In the genomic region with DNA sequence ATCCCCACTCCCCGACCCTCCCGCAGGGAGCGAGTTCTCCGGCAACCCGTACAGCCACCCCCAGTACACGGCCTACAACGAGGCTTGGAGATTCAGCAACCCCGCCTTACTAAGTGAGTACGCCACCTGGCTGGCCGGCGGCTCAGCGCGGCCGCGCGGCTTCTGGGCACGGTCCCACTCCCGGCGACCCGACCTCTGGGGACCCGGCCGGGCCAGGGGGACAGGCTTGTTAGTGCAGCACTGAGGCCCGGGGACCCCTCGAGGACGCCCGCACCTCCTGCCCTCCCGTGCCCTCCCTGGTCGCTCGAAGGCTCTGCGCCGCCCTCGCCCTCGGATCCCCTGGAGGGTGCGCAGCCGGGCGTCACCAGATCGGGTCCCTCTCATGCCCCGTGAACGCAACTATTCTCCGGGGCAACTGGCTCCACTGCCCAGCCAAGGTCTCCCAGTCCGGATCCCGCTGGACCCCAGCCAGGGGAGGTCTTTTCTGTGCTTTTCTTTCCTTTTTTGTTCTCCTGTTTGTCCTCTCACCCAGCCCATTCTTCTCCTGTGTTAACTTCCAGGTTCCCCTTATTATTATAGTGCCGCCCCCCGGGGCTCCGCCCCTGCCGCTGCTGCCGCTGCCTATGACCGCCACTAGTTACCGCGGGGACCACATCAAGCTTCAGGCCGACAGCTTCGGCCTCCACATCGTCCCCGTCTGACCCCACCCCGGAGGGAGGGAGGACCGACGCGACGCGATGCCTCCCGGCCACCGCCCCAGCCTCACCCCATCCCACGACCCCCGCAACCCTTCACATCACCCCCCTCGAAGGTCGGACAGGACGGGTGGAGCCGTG, we compare ENCODE assay signal across 8 cellular contexts.
DNase-seq lines count a peak whose midpoint lies in the region; ATAC-seq and TF ChIP-seq lines count a peak whose summit lies in the region.

No MANE protein-coding gene starts in this region.

- H3K9me2 ChIP-seq in SU-DHL-6 (replicated peaks; ENCODE audit: insufficient read depth, low read length): no peaks in the 10 kb centered on the region

- peaks cover 96% of the 10 kb centered on the region for H3K27me3 Mint-ChIP-seq in dendritic cell treated with granulocyte-macrophage colony-stimulating factor and Interleukin-4, amounts not matched to agents 40 ng/mL and 50 ng/mL, for 4 days

- H3K4me3 ChIP-seq in SU-DHL-6 (ENCODE audit: insufficient read depth, low read length, poor library complexity, severe bottlenecking) (peak overlapping the region; percentile 33), mucosa of rectum (ENCODE audit: low read length in 2 of 2) (peak overlapping the region; percentile 51 to 59)

- H3K79me2 ChIP-seq in SU-DHL-6 (ENCODE audit: insufficient read depth, low read length): no peaks in the 10 kb centered on the region

- H3K4me3 Mint-ChIP-seq in dendritic cell treated with granulocyte-macrophage colony-stimulating factor and Interleukin-4, amounts not matched to agents 40 ng/mL and 50 ng/mL, for 4 days: peak overlapping the region; percentile 48

- H3K9me3 ChIP-seq in SU-DHL-6 (ENCODE audit: insufficient read depth, low read length) (no peaks in the 10 kb centered on the region), mucosa of rectum (ENCODE audit: control insufficient read depth in 2 of 2, low read length in 2 of 2) (no peaks in the 10 kb centered on the region)

- no peaks in the 10 kb centered on the region for H3K36me3 Mint-ChIP-seq in dendritic cell treated with granulocyte-macrophage colony-stimulating factor and Interleukin-4, amounts not matched to agents 40 ng/mL and 50 ng/mL, for 4 days (ENCODE audit: low read depth)

- peak overlapping the region; percentile 16 for H2AFZ ChIP-seq in SU-DHL-6 (ENCODE audit: low read depth, low read length, severe bottlenecking)

- no peak for ATAC-seq in HG02623 (IDR thresholded peaks at IDR 0.05; ENCODE audit: unreplicated experiment)

- peak overlapping the region; percentile 58 for H3K4me2 ChIP-seq in SU-DHL-6 (ENCODE audit: low read depth, low read length, poor library complexity, severe bottlenecking)

- H3F3A ChIP-seq in SU-DHL-6 (ENCODE audit: insufficient read depth): no peaks in the 10 kb centered on the region

- H3K27ac ChIP-seq in SU-DHL-6 (ENCODE audit: low read depth, low read length): no peak overlapping the region
- H3K27ac ChIP-seq in mucosa of rectum (ENCODE audit: low read depth in 2 of 2, low read length in 2 of 2): no peak overlapping the region

- no peak overlapping the region for H3K27ac Mint-ChIP-seq in dendritic cell treated with granulocyte-macrophage colony-stimulating factor and Interleukin-4, amounts not matched to agents 40 ng/mL and 50 ng/mL, for 4 days

- H3K36me3 ChIP-seq in SU-DHL-6 (ENCODE audit: low read length): no peaks in the 10 kb centered on the region
- H3K36me3 ChIP-seq in mucosa of rectum (ENCODE audit: control insufficient read depth in 2 of 2, insufficient read depth in 2 of 2, low read length in 2 of 2): no peaks in the 10 kb centered on the region

- peak overlapping the region; percentile 40 for H3K9ac ChIP-seq in SU-DHL-6 (ENCODE audit: low read length)
- H3K9ac ChIP-seq in mucosa of rectum (ENCODE audit: low read depth in 1 of 2, low read length in 2 of 2): peak overlapping the region in 1 of 2 donors; percentile 53

- H3K4me1 Mint-ChIP-seq in dendritic cell treated with granulocyte-macrophage colony-stimulating factor and Interleukin-4, amounts not matched to agents 40 ng/mL and 50 ng/mL, for 4 days (ENCODE audit: low read depth): peaks cover 42% of the 10 kb centered on the region

- no peaks in the 10 kb centered on the region for H3K9me3 Mint-ChIP-seq in dendritic cell treated with granulocyte-macrophage colony-stimulating factor and Interleukin-4, amounts not matched to agents 40 ng/mL and 50 ng/mL, for 4 days

- peak; percentile 20 for DNase-seq in activated T-cell treated with anti-CD3 and anti-CD28 coated beads for 1 hour (ENCODE audit: low read depth)
- DNase-seq in activated T-cell treated with anti-CD3 and anti-CD28 coated beads for 4 hours: no peak
- no peak for DNase-seq in central memory CD4-positive, alpha-beta T cell
- DNase-seq in OCI-M2 (lab: John Stamatoyannopoulos, UW; ENCODE audit: unreplicated experiment): no peak

- intact Hi-C loops in dendritic cell treated with granulocyte-macrophage colony-stimulating factor and Interleukin-4, amounts not matched to agents 40 ng/mL and 50 ng/mL, for 4 days (cut with micrococcal nuclease): no loop called here

- peaks cover 14 to 19% of the 10 kb centered on the region in 2 donors for H3K4me1 ChIP-seq in mucosa of rectum (ENCODE audit: control insufficient read depth in 2 of 2, insufficient read depth in 2 of 2, low read length in 2 of 2)

- TF ChIP-seq CTCF in SU-DHL-6 (IDR thresholded peaks at IDR 0.05; ENCODE audit: insufficient read depth, low read length, poor library complexity, severe bottlenecking): no peak

- no peaks in the 10 kb centered on the region for H4K20me1 ChIP-seq in SU-DHL-6 (ENCODE audit: low read depth, low read length)

- H3K27me3 ChIP-seq in SU-DHL-6 (ENCODE audit: low read length) (no peaks in the 10 kb centered on the region), mucosa of rectum (ENCODE audit: control insufficient read depth in 2 of 2, insufficient read depth in 2 of 2, low read length in 2 of 2) (peaks cover 62 to 81% of the 10 kb centered on the region in 2 donors)
